27 cellular contexts compared by ENCODE assay signal in the genomic region with DNA sequence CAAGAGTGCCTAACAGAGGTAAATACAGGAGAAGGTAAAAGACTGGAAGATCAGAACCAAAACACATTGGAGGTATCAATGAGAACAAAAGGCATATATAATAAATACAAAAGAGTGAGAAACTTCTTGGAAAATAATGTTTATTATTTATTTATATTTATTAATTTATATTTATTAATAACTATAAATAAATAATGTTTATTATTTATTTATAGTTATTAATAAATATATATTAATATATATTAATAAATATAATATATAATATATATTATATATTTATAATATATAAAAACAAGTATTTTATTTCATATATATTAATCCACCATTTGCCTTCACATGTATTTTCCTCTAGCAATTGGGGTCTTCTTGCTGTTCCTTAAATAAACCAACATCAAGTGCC.
"Had no signal": no experiment of that assay in that cellular context is flagged by ENCODE, and none has a peak within 500 bp of the region (broad histone marks: within the 10 kb centered on the region; RNA-seq: fewer than 3 reads in every experiment).

No MANE protein-coding gene starts in this region.

- ATAC-seq: left colon; left lung; lower lobe of right lung; naive thymus-derived CD8-positive, alpha-beta T cell; right lobe of liver; stimulated activated naive B cell treated with anti-CD40 and anti-IgM and Interleukin-4, amounts not matched to agents 10 μg/mL and 1 μg/mL and 100 μg/mL, for 72 hours; stimulated activated naive CD8-positive, alpha-beta T cell treated with anti-CD3 and anti-CD28 coated beads, Interleukin-15, Interleukin-2, amounts not matched to agents 100 U/mL and 50 U/mL, for 24 hours; upper lobe of right lung had no signal

- H3K4me3 Mint-ChIP-seq: naive thymus-derived CD8-positive, alpha-beta T cell; nephron progenitor cell; neural progenitor cell; stimulated activated naive B cell treated with anti-CD40 and anti-IgM and Interleukin-4, amounts not matched to agents 10 μg/mL and 1 μg/mL and 100 μg/mL, for 72 hours had no signal

- H3K27ac Mint-ChIP-seq: naive thymus-derived CD8-positive, alpha-beta T cell; nephron progenitor cell; neural progenitor cell; progenitor cell of endocrine pancreas; stimulated activated naive B cell treated with anti-CD40 and anti-IgM and Interleukin-4, amounts not matched to agents 10 μg/mL and 1 μg/mL and 100 μg/mL, for 72 hours had no signal

- H3K4me2 ChIP-seq: neural progenitor cell had no signal

- H3K9me3 ChIP-seq: left lung, lower lobe of right lung, neutrophil, right atrium auricular region, right lobe of liver, stomach, testis, tibial artery, upper lobe of right lung, uterus had no signal

- DNase-seq: hippocampal formation; left colon; left lung; lower lobe of right lung; mammary epithelial cell; mesenchymal stem cell; naive thymus-derived CD8-positive, alpha-beta T cell; nephron progenitor cell; occipital lobe; right lobe of liver; stimulated activated CD4-positive, alpha-beta T cell treated with anti-CD3 and anti-CD28 coated beads, Interleukin-12 subunit alpha, Interleukin-12 subunit beta, amount 100 ng/mL, for 4 hours; stimulated activated CD4-positive, alpha-beta T cell treated with anti-CD3 and anti-CD28 coated beads, Interleukin-15, amount 100 ng/mL, for 24 hours; stimulated activated CD4-positive, alpha-beta T cell treated with anti-CD3 and anti-CD28 coated beads, Interleukin-2, amount 100 ng/mL, for 24 hours; stimulated activated CD4-positive, alpha-beta T cell treated with anti-CD3 and anti-CD28 coated beads, Interleukin-4, amount 100 ng/mL, for 1 hour; stimulated activated naive B cell treated with anti-CD40 and anti-IgM and Interleukin-4, amounts not matched to agents 10 μg/mL and 1 μg/mL and 100 μg/mL, for 72 hours; stimulated activated naive CD8-positive, alpha-beta T cell treated with anti-CD3 and anti-CD28 coated beads, Interleukin-15, Interleukin-2, amounts not matched to agents 100 U/mL and 50 U/mL, for 24 hours; stomach; testis; tibial artery; trophoblast cell; upper lobe of right lung; uterus had no signal

- H2AFZ ChIP-seq: neural progenitor cell had no signal

- H3K27ac ChIP-seq: left lung, lower lobe of right lung, neural progenitor cell, neutrophil, right atrium auricular region, right lobe of liver, stomach, testis, tibial artery, upper lobe of right lung, uterus had no signal

- H3K9ac ChIP-seq: neural progenitor cell had no signal

- H3K36me3 ChIP-seq: left lung, lower lobe of right lung, neural progenitor cell, neutrophil, right atrium auricular region, right lobe of liver, stomach, tibial artery, upper lobe of right lung, uterus had no signal

- H3K9me3 Mint-ChIP-seq: nephron progenitor cell; neural progenitor cell; stimulated activated naive B cell treated with anti-CD40 and anti-IgM and Interleukin-4, amounts not matched to agents 10 μg/mL and 1 μg/mL and 100 μg/mL, for 72 hours had no signal

- H3K36me3 Mint-ChIP-seq: naive thymus-derived CD8-positive, alpha-beta T cell; neural progenitor cell; stimulated activated naive B cell treated with anti-CD40 and anti-IgM and Interleukin-4, amounts not matched to agents 10 μg/mL and 1 μg/mL and 100 μg/mL, for 72 hours had no signal

- H3K27me3 Mint-ChIP-seq: naive thymus-derived CD8-positive, alpha-beta T cell; stimulated activated naive B cell treated with anti-CD40 and anti-IgM and Interleukin-4, amounts not matched to agents 10 μg/mL and 1 μg/mL and 100 μg/mL, for 72 hours had no signal

- FAIRE-seq: keratinocyte had no signal

- H3K4me1 ChIP-seq: left lung, lower lobe of right lung, neural progenitor cell, right atrium auricular region, right lobe of liver, stomach, testis, tibial artery, upper lobe of right lung, uterus had no signal

- H3K4me1 Mint-ChIP-seq: naive thymus-derived CD8-positive, alpha-beta T cell; nephron progenitor cell; stimulated activated naive B cell treated with anti-CD40 and anti-IgM and Interleukin-4, amounts not matched to agents 10 μg/mL and 1 μg/mL and 100 μg/mL, for 72 hours had no signal

- H3K4me3 ChIP-seq: left lung, lower lobe of right lung, neural progenitor cell, right atrium auricular region, right lobe of liver, stomach, testis, tibial artery, upper lobe of right lung, uterus had no signal

- H3K27me3 ChIP-seq: left lung, neural progenitor cell, neutrophil, right atrium auricular region, right lobe of liver, stomach, testis, tibial artery, upper lobe of right lung, uterus had no signal
